23 cellular contexts compared by ENCODE assay signal in the genomic region with DNA sequence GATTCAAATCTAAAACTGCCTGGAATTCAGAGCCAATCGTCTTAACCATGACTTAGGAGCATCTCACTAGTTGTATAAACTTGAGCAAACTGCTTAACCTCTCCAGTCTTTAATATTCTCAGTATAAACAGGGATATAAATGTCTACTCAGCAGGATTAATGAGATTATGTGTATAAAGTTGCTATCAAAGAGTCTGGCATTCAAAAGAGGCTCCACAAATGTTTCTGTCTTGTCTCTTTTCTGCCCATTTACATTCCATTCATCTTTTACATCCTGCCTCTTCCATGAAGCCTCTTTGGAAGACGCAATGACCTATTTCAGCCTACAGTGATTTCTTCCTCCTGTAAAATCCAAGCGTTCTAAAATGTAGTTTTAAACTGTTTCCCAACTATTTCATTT.
"Had no signal": no experiment of that assay in that cellular context is flagged by ENCODE, and none has a peak within 500 bp of the region (broad histone marks: within the 10 kb centered on the region; RNA-seq: fewer than 3 reads in every experiment).

No MANE protein-coding gene starts in this region.

- ATAC-seq: activated CD8-positive, alpha-beta T cell treated with anti-CD3 and anti-CD28 coated beads, Interleukin-2, amount 10 ng/mL, durations not matched to agents 7 days and 5 days; Panc1 had no signal

- H3K4me3 ChIP-seq: ascending aorta, SJCRH30 had no signal

- H3K27me3 ChIP-seq: ascending aorta, SJCRH30 had no signal

- H3K36me3 ChIP-seq: ascending aorta, SJCRH30 had no signal

- H3K9me3 ChIP-seq: ascending aorta, SJCRH30 had no signal

- H3K4me1 ChIP-seq: ascending aorta, SJCRH30 had no signal

- DNase-seq: activated CD4-positive, alpha-beta T cell treated with anti-CD3 and anti-CD28 coated beads for 48 hours; activated CD4-positive, alpha-beta T cell treated with anti-CD3 and anti-CD28 coated beads, Interleukin-2, amount 50 U/mL, for 4 hours; activated CD4-positive, CD25-positive, alpha-beta regulatory T cell treated with anti-CD3 and anti-CD28 coated beads, Interleukin-2, amount 50 U/mL, for 72 hours; activated CD8-positive, alpha-beta memory T cell treated with anti-CD3 and anti-CD28 coated beads, Interleukin-2, amount 50 U/mL, for 48 hours; activated CD8-positive, alpha-beta T cell treated with anti-CD3 and anti-CD28 coated beads, Interleukin-2, amount 10 ng/mL, durations not matched to agents 7 days and 5 days; activated effector memory CD4-positive, alpha-beta T cell treated with Interleukin-2 at 50 U/mL for 16 hours; activated naive CD4-positive, alpha-beta T cell; activated T-cell treated with anti-CD3 and anti-CD28 coated beads, Interleukin-2, amount 50 U/mL, for 1 hour; amniotic stem cell; KG1; NCI-H1048; NCI-H146; NCI-H187 treated with DMSO at 0.1 percent for 48 hours; NCI-H2171; NCI-H2227 treated with DMSO at 0.1 percent for 48 hours; NCI-H524 treated with DMSO at 0.1 percent for 48 hours; NCI-H748 treated with DMSO at 0.1 percent for 48 hours; NK-92 treated with Interleukin-12 subunit alpha and Interleukin-12 subunit beta, amount 100 ng/mL, for 24 hours; OCI-M1; RPMI8226 had no signal

- H3K27ac ChIP-seq: ascending aorta, SJCRH30 had no signal
